ENCODE assay signal across 1 cellular context in genomic region chr4:140523857-140524742, GRCh38.
TF ChIP-seq lines count a peak whose summit lies in the region.

Gene ELMOD2, plus strand, starts transcription at chr4:140524168. Its CDS starts 1,261 bp downstream, at chr4:140525429.

TF ChIP-seq in HepG2, 621 proteins besides CTCF, POLR2A, EP300 and RAD21 (continued from another document and continues in another):
- TF ChIP-seq REST (IDR thresholded peaks at IDR 0.05; ENCODE audit: borderline replicate concordance in 1 of 2, low read depth in 1 of 2, low read length in 2 of 2) (peak in 1 of 2 experiments; percentile 38; a peak in 1 of 4 replicates), FOXK1 (CRISPR knock-in tag; IDR thresholded peaks at IDR 0.05; ENCODE audit: borderline replicate concordance, low read depth) (peak; percentile 66; the same call in 1 of the 2 replicates), ZNF124 (CRISPR knock-in tag; IDR thresholded peaks at IDR 0.05) (no peak; the same call in 1 of the 2 replicates), RFX3 (CRISPR knock-in tag; IDR thresholded peaks at IDR 0.05) (peak; percentile 97), NFYC (CRISPR knock-in tag; IDR thresholded peaks at IDR 0.05) (peak; percentile 84), ZNF614 (CRISPR knock-in tag; IDR thresholded peaks at IDR 0.05; ENCODE audit: borderline replicate concordance) (peak; percentile 20; the same call in 1 of the 2 replicates), ZNF597 (CRISPR knock-in tag; IDR thresholded peaks at IDR 0.05) (no peak), TAF1 (CRISPR knock-in tag; IDR thresholded peaks at IDR 0.05) (peak; percentile 78), LBX2 (CRISPR knock-in tag; IDR thresholded peaks at IDR 0.05; ENCODE audit: borderline replicate concordance) (no peak), MIER3 (CRISPR knock-in tag; IDR thresholded peaks at IDR 0.05; ENCODE audit: borderline replicate concordance) (no peak), SSRP1 (CRISPR knock-in tag; IDR thresholded peaks at IDR 0.05) (no peak), SMARCC2 (IDR thresholded peaks at IDR 0.05) (no peak), ZNF234 (CRISPR knock-in tag; conservative IDR thresholded peaks at IDR 0.05) (no peak), ZNF331 (CRISPR knock-in tag; IDR thresholded peaks at IDR 0.05) (0 out of 2 replicates have a peak, but pooled peaks have one; percentile 13), DNMT1 (CRISPR knock-in tag; IDR thresholded peaks at IDR 0.05) (0 out of 2 replicates have a peak, but pooled peaks have one; percentile 32), AGO1 (IDR thresholded peaks at IDR 0.05; ENCODE audit: low read depth, low read length, poor library complexity, severe bottlenecking) (no peak), ZNF709 (CRISPR knock-in tag; IDR thresholded peaks at IDR 0.05) (peak; percentile 30; the same call in 1 of the 2 replicates), CENPT (CRISPR knock-in tag; IDR thresholded peaks at IDR 0.05; ENCODE audit: low read depth) (no peak), ZNF263 (CRISPR knock-in tag; IDR thresholded peaks at IDR 0.05) (0 out of 2 replicates have a peak, but pooled peaks have one; percentile 16), HIVEP1 (CRISPR knock-in tag; IDR thresholded peaks at IDR 0.05) (no peak), PBX2 (CRISPR knock-in tag; IDR thresholded peaks at IDR 0.05) (no peak), HOXA5 (CRISPR knock-in tag; IDR thresholded peaks at IDR 0.05) (peak; percentile 90), BRD4 (CRISPR knock-in tag; IDR thresholded peaks at IDR 0.05) (peak; percentile 70; the same call in 1 of the 2 replicates), GLI4 (CRISPR knock-in tag; IDR thresholded peaks at IDR 0.05; ENCODE audit: borderline replicate concordance) (peak; percentile 77; the same call in 1 of the 2 replicates), ARHGAP35 (CRISPR knock-in tag; IDR thresholded peaks at IDR 0.05; ENCODE audit: borderline replicate concordance) (peak; percentile 55; the same call in 1 of the 2 replicates), SP140L (CRISPR knock-in tag; IDR thresholded peaks at IDR 0.05; ENCODE audit: borderline replicate concordance) (no peak), ISX (CRISPR knock-in tag; conservative IDR thresholded peaks at IDR 0.05) (no peak), ZNF563 (CRISPR knock-in tag; IDR thresholded peaks at IDR 0.05) (no peak), ELK4 (CRISPR knock-in tag; IDR thresholded peaks at IDR 0.05; ENCODE audit: borderline replicate concordance) (no peak), CBFB (CRISPR knock-in tag; IDR thresholded peaks at IDR 0.05) (peak; percentile 70; the same call in 1 of the 2 replicates), SP1 (IDR thresholded peaks at IDR 0.05) (no peak), SP1 (CRISPR knock-in tag; IDR thresholded peaks at IDR 0.05) (peak; percentile 83; the same call in 1 of the 2 replicates), ZFP36 (IDR thresholded peaks at IDR 0.05; ENCODE audit: borderline replicate concordance, low read depth, low read length, partially characterized antibody) (no peak), ZNF768 (CRISPR knock-in tag; IDR thresholded peaks at IDR 0.05) (peak; percentile 38; the same call in 1 of the 2 replicates), PRDM10 (CRISPR knock-in tag; IDR thresholded peaks at IDR 0.05; ENCODE audit: low read depth) (0 out of 2 replicates have a peak, but pooled peaks have one; percentile 72), ZNF280B (CRISPR knock-in tag; IDR thresholded peaks at IDR 0.05; ENCODE audit: borderline replicate concordance) (no peak), ZNF296 (CRISPR knock-in tag; conservative IDR thresholded peaks at IDR 0.05) (no peak), HMG20A (CRISPR knock-in tag; IDR thresholded peaks at IDR 0.05; ENCODE audit: borderline replicate concordance) (no peak; the same call in 1 of the 2 replicates), ZNF609 (CRISPR knock-in tag; IDR thresholded peaks at IDR 0.05; ENCODE audit: borderline replicate concordance) (no peak), ZFAT (CRISPR knock-in tag; conservative IDR thresholded peaks at IDR 0.05) (no peak)
